ENCODE assay signal across 13 cellular contexts in the genomic region with DNA sequence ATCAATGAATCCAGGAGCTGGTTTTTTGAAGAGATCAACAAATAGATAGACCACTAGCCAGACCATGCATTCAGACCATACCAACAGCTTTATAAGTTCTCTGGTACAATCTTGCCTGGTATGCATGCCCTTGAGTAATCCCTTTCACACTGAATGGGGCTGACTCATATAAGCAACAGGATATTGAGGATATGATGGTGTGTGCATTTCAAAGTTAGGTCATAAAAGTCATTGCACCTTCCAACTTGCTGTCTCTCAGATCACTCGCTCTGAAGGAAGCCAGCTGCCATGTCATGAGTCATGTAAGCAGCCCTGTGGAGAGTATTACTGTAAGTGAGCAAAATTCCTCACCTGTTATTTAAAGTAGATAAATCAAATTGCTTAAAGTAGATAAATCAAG. TPM values are rescaled to one million over a fixed set of nuclear protein-coding genes. Genes with fewer than 3 reads are reported as not detected.
DNase-seq lines count a peak whose midpoint lies in the region; ATAC-seq and TF ChIP-seq lines count a peak whose summit lies in the region.
"Had no signal": no experiment of that assay in that cellular context is flagged by ENCODE, and none has a peak within 500 bp of the region (broad histone marks: within the 10 kb centered on the region; RNA-seq: fewer than 3 reads in every experiment).

No MANE protein-coding gene starts in this region.

- H3K4me3 ChIP-seq in MG63: no peak overlapping the region
- no peak overlapping the region for H3K4me3 ChIP-seq in colonic mucosa
- H3K4me3 ChIP-seq in tibial artery: no peak overlapping the region
- H3K4me3 ChIP-seq: uterus had no signal

- no peak overlapping the region for H3K9ac ChIP-seq in colonic mucosa (ENCODE audit: low read depth in 2 of 2, low read length in 2 of 2)

- H3K9me3 ChIP-seq in MG63: peaks cover 12% of the 10 kb centered on the region
- H3K9me3 ChIP-seq in colonic mucosa: no peaks in the 10 kb centered on the region
- H3K9me3 ChIP-seq in tibial artery: peaks cover 0 to 14% (median 3%) of the 10 kb centered on the region in 3 donors
- H3K9me3 ChIP-seq: uterus had no signal

- ATAC-seq in omental fat pad (ENCODE audit: low FRiP score): peak; percentile 51
- ATAC-seq: Right ventricle myocardium inferior had no signal

- H3K27ac ChIP-seq in colonic mucosa (no peak overlapping the region), tibial artery (no peak overlapping the region)
- H3K27ac ChIP-seq: uterus had no signal

- DNase-seq in NOMO-1 (lab: John Stamatoyannopoulos, UW; ENCODE audit: unreplicated experiment in 2 of 2) (peak; percentile 5 to 31), NOMO-1 treated with dmso at 0.1 percent for 144 hours (lab: John Stamatoyannopoulos, UW; ENCODE audit: unreplicated experiment) (no peak), MG63 (peak; percentile 83), colonic mucosa (peak; percentile 28), omental fat pad (ENCODE audit: low spot score) (no peak), HuH-7.5 (ENCODE audit: low spot score) (no peak), NCI-H345 treated with DMSO at 0.1 percent for 48 hours (lab: John Stamatoyannopoulos, UW; ENCODE audit: unreplicated experiment) (no peak), tibial artery (no peak)
- DNase-seq: 8988T, head of caudate nucleus had no signal

- TF ChIP-seq CTCF in colonic mucosa (IDR thresholded peaks at IDR 0.05) (no peak), omental fat pad (IDR thresholded peaks at IDR 0.05) (no peak), tibial artery (IDR thresholded peaks at IDR 0.05) (no peak)

- H3K4me1 ChIP-seq in colonic mucosa (no peaks in the 10 kb centered on the region), tibial artery (no peaks in the 10 kb centered on the region)
- H3K4me1 ChIP-seq: uterus had no signal

- intact Hi-C loops in colonic mucosa (cut with DNase I) (no loop called here), tibial artery (cut with DNase I; ENCODE audit: low total_unique reads) (no loop called here)

- H3K36me3 ChIP-seq in MG63 (no peaks in the 10 kb centered on the region), colonic mucosa (no peaks in the 10 kb centered on the region), tibial artery (no peaks in the 10 kb centered on the region)
- H3K36me3 ChIP-seq: uterus had no signal

- H3K27me3 ChIP-seq in MG63 (no peaks in the 10 kb centered on the region), colonic mucosa (no peaks in the 10 kb centered on the region), tibial artery (no peaks in the 10 kb centered on the region)
- H3K27me3 ChIP-seq: uterus had no signal

RNA-seq across cellular contexts. Expression of a gene that starts 45.0 kb away (rescaled TPM):
- total RNA-seq in MG63 (2014; rRNA removed; shearing (Covaris generic); ENCODE audit: low replicate concordance): not detected in 2 replicates
- total RNA-seq in colonic mucosa: not detected
- total RNA-seq in omental fat pad: not detected
- total RNA-seq: Right ventricle myocardium inferior, skeletal muscle tissue had no signal

Comparison
In these comparisons a context has a peak if more than half of its experiments do, and no peak if none do; other contexts are left out.
1. DNase-seq: peak in NOMO-1 (2 of 2), MG63 (single experiment) and colonic mucosa (single experiment); none in NOMO-1 treated with dmso at 0.1 percent for 144 hours (single experiment), omental fat pad (single experiment), HuH-7.5 (single experiment), NCI-H345 treated with DMSO at 0.1 percent for 48 hours (single experiment) and tibial artery (0 of 2).